23 cellular contexts compared by ENCODE assay signal in genomic region chr15:33119865-33120264, GRCh38.
"Had no signal": no experiment of that assay in that cellular context is flagged by ENCODE, and none has a peak within 500 bp of the region (broad histone marks: within the 10 kb centered on the region; RNA-seq: fewer than 3 reads in every experiment).

No MANE protein-coding gene starts in this region.

- H3K4me3 Mint-ChIP-seq: activated CD8-positive, alpha-beta T cell treated with anti-CD3 and anti-CD28 coated beads, Interleukin-2, amount 10 ng/mL, durations not matched to agents 7 days and 5 days; activated naive CD8-positive, alpha-beta T cell treated with anti-CD3 and anti-CD28 coated beads, Interleukin-2, amount 10 ng/mL, durations not matched to agents 7 days and 5 days; T-helper 1 cell treated with Interleukin-12 subunit alpha and Interleukin-12 subunit beta and Interleukin-4 antibody, amounts not matched to agents 30 μg/mL and 1 μg/mL, for 36 hours; WTC11 had no signal

- H3K36me3 Mint-ChIP-seq: activated naive CD8-positive, alpha-beta T cell treated with anti-CD3 and anti-CD28 coated beads, Interleukin-2, amount 10 ng/mL, durations not matched to agents 7 days and 5 days; WTC11 had no signal

- H3K27ac ChIP-seq: adrenal gland, breast epithelium had no signal

- H3K4me3 ChIP-seq: adrenal gland, breast epithelium had no signal

- H3K9me3 ChIP-seq: adrenal gland, breast epithelium had no signal

- H3K36me3 ChIP-seq: adrenal gland, breast epithelium had no signal

- H3K9me3 Mint-ChIP-seq: activated naive CD8-positive, alpha-beta T cell treated with anti-CD3 and anti-CD28 coated beads, Interleukin-2, amount 10 ng/mL, durations not matched to agents 7 days and 5 days; T-helper 1 cell treated with Interleukin-12 subunit alpha and Interleukin-12 subunit beta and Interleukin-4 antibody, amounts not matched to agents 30 μg/mL and 1 μg/mL, for 36 hours; WTC11 had no signal

- H3K4me1 Mint-ChIP-seq: activated naive CD8-positive, alpha-beta T cell treated with anti-CD3 and anti-CD28 coated beads, Interleukin-2, amount 10 ng/mL, durations not matched to agents 7 days and 5 days had no signal

- H3K27me3 ChIP-seq: adrenal gland, breast epithelium had no signal

- ATAC-seq: activated CD8-positive, alpha-beta T cell treated with anti-CD3 and anti-CD28 coated beads, Interleukin-2, amount 10 ng/mL, durations not matched to agents 7 days and 5 days; WTC11 had no signal

- H3K27me3 Mint-ChIP-seq: activated naive CD8-positive, alpha-beta T cell treated with anti-CD3 and anti-CD28 coated beads, Interleukin-2, amount 10 ng/mL, durations not matched to agents 7 days and 5 days had no signal

- DNase-seq: activated CD4-positive, alpha-beta T cell treated with anti-CD3 and anti-CD28 coated beads for 48 hours; activated CD4-positive, alpha-beta T cell treated with anti-CD3 and anti-CD28 coated beads, Interleukin-2, amount 50 U/mL, for 4 hours; activated CD4-positive, CD25-positive, alpha-beta regulatory T cell treated with anti-CD3 and anti-CD28 coated beads, Interleukin-2, amount 50 U/mL, for 72 hours; activated CD8-positive, alpha-beta memory T cell treated with anti-CD3 and anti-CD28 coated beads, Interleukin-2, amount 50 U/mL, for 48 hours; activated CD8-positive, alpha-beta T cell treated with anti-CD3 and anti-CD28 coated beads, Interleukin-2, amount 10 ng/mL, durations not matched to agents 7 days and 5 days; activated naive CD4-positive, alpha-beta T cell treated with anti-CD3 and anti-CD28 coated beads, Interleukin-2, amount 50 U/mL, for 16 hours; activated naive CD8-positive, alpha-beta T cell treated with anti-CD3 and anti-CD28 coated beads, Interleukin-2, amount 10 ng/mL, durations not matched to agents 7 days and 5 days; activated T-cell treated with anti-CD3 and anti-CD28 coated beads, Interleukin-2, amount 50 U/mL, for 1 hour; adrenal gland; anterior cingulate cortex; caudate nucleus; MM.1S; NCI-H1105; NCI-H1436; NCI-H1694 treated with DMSO at 0.1 percent for 48 hours; NCI-H510A treated with DMSO at 0.1 percent for 48 hours; NCI-H774; NK-92 treated with Interleukin-12 subunit alpha and Interleukin-12 subunit beta, amount 100 ng/mL, for 24 hours; OCI-M1; SHP77 treated with DMSO at 0.1 percent for 48 hours had no signal

- H3K27ac Mint-ChIP-seq: activated CD8-positive, alpha-beta T cell treated with anti-CD3 and anti-CD28 coated beads, Interleukin-2, amount 10 ng/mL, durations not matched to agents 7 days and 5 days; activated naive CD8-positive, alpha-beta T cell treated with anti-CD3 and anti-CD28 coated beads, Interleukin-2, amount 10 ng/mL, durations not matched to agents 7 days and 5 days; T-helper 1 cell treated with Interleukin-12 subunit alpha and Interleukin-12 subunit beta and Interleukin-4 antibody, amounts not matched to agents 30 μg/mL and 1 μg/mL, for 36 hours; WTC11 had no signal

- H3K4me1 ChIP-seq: adrenal gland, breast epithelium had no signal
